ENCODE assay signal across 35 cellular contexts in the genomic region with DNA sequence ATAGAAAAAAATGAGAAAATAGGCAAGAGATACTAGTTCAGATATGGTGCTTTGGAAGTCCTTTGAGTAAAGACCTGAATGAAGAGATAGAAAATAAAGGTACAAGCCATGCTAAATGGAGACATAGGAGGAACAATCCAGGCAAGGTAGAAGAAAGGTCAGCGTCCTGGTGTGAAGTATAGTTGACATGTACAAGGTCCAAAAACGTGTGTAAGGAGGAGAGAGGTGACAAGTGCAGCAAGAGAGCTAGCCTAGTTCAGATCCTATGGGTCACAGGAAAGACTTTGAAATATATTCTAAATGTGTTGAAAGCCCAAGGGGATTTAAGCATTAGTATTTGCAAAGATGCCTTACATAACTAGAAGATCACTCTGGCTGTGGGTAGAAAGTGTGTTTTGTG.
"Had no signal": no experiment of that assay in that cellular context is flagged by ENCODE, and none has a peak within 500 bp of the region (broad histone marks: within the 10 kb centered on the region; RNA-seq: fewer than 3 reads in every experiment).

No MANE protein-coding gene starts in this region.

- H3K27me3 ChIP-seq: adrenal gland, ascending aorta, body of pancreas, brain microvascular endothelial cell, breast epithelium, cardiac muscle cell had no signal

- H3K4me1 ChIP-seq: adrenal gland, ascending aorta, body of pancreas, breast epithelium had no signal

- H3K9me3 ChIP-seq: adrenal gland, ascending aorta, body of pancreas, breast epithelium had no signal

- H3K36me3 ChIP-seq: adrenal gland, ascending aorta, brain microvascular endothelial cell, breast epithelium, cardiac muscle cell had no signal

- FAIRE-seq: astrocyte, bronchial epithelial cell had no signal

- H3K4me3 ChIP-seq: adrenal gland, ascending aorta, body of pancreas, breast epithelium, cardiac muscle cell had no signal

- H3K27ac ChIP-seq: adrenal gland, ascending aorta, body of pancreas, brain microvascular endothelial cell, breast epithelium, cardiac muscle cell had no signal

- ATAC-seq: activated naive CD4-positive, alpha-beta T cell treated with anti-CD3 and anti-CD28 coated beads, Interleukin-2, amount 50 U/mL, for 72 hours; activated naive CD8-positive, alpha-beta T cell treated with anti-CD3 and anti-CD28 coated beads, Interleukin-2, amount 50 U/mL, for 24 hours; activated T-cell treated with anti-CD3 and anti-CD28 coated beads, Interleukin-2, amount 50 U/mL, for 4 hours; activated T-cell treated with anti-CD3 and anti-CD28 coated beads, Interleukin-2, amount 50 U/mL, for 72 hours; activated T-helper 17 cell treated with anti-CD3 and anti-CD28 coated beads, Interleukin-2, amount 50 U/mL, for 72 hours; body of pancreas had no signal

- DNase-seq: activated effector memory CD4-positive, alpha-beta T cell treated with anti-CD3 and anti-CD28 coated beads, Interleukin-2, amount 50 U/mL, for 16 hours; activated effector memory CD4-positive, alpha-beta T cell treated with Interleukin-2 at 50 U/mL for 16 hours; activated gamma-delta T cell; activated gamma-delta T cell treated with Interleukin-2 at 50 U/mL for 16 hours; activated naive CD4-positive, alpha-beta T cell; activated naive CD4-positive, alpha-beta T cell treated with anti-CD3 and anti-CD28 coated beads for 36 hours; activated naive CD4-positive, alpha-beta T cell treated with anti-CD3 and anti-CD28 coated beads, Interleukin-2, amount 10 ng/mL, durations not matched to agents 7 days and 5 days; activated naive CD4-positive, alpha-beta T cell treated with anti-CD3 and anti-CD28 coated beads, Interleukin-2, amount 50 U/mL, for 16 hours; activated naive CD4-positive, alpha-beta T cell treated with Interleukin-2 at 50 U/mL for 16 hours; activated naive CD8-positive, alpha-beta T cell treated with anti-CD3 and anti-CD28 coated beads for 36 hours; activated naive CD8-positive, alpha-beta T cell treated with anti-CD3 and anti-CD28 coated beads, Interleukin-2, amount 10 ng/mL, durations not matched to agents 7 days and 5 days; activated naive CD8-positive, alpha-beta T cell treated with anti-CD3 and anti-CD28 coated beads, Interleukin-2, amount 50 U/mL, for 24 hours; activated T-cell treated with anti-CD3 and anti-CD28 coated beads for 4 hours; activated T-cell treated with anti-CD3 and anti-CD28 coated beads, Interleukin-2, amount 50 U/mL, for 1 hour; activated T-cell treated with anti-CD3 and anti-CD28 coated beads, Interleukin-2, amount 50 U/mL, for 24 hours; activated T-cell treated with anti-CD3 and anti-CD28 coated beads, Interleukin-2, amount 50 U/mL, for 4 hours; activated T-cell treated with anti-CD3 and anti-CD28 coated beads, Interleukin-2, amount 50 U/mL, for 48 hours; activated T-cell treated with anti-CD3 and anti-CD28 coated beads, Interleukin-2, amount 50 U/mL, for 72 hours; adrenal gland; amniotic stem cell; amygdala; anterior cingulate cortex; aorta; body of pancreas; brain microvascular endothelial cell; caudate nucleus; central memory CD4-positive, alpha-beta T cell; cerebellar nuclear complex had no signal
